ENCODE assay signal across 20 cellular contexts in genomic region chr17:13786000-13786598, GRCh38.
DNase-seq lines count a peak whose midpoint lies in the region; ATAC-seq and TF ChIP-seq lines count a peak whose summit lies in the region.
"Had no signal": no experiment of that assay in that cellular context is flagged by ENCODE, and none has a peak within 500 bp of the region (broad histone marks: within the 10 kb centered on the region; RNA-seq: fewer than 3 reads in every experiment).

No MANE protein-coding gene starts in this region.

- TF ChIP-seq CTCF in AG04449 (IDR thresholded peaks at IDR 0.05; ENCODE audit: insufficient read depth, low read length, missing control alignments) (no peak), HEK293 (tag by site-specific recombination; IDR thresholded peaks at IDR 0.05) (no peak), brain microvascular endothelial cell (IDR thresholded peaks at IDR 0.05; ENCODE audit: low read depth, low read length, missing control alignments) (no peak)

- H3K27ac Mint-ChIP-seq in effector memory CD8-positive, alpha-beta T cell = no peak overlapping the region
- H3K27ac Mint-ChIP-seq: activated naive CD8-positive, alpha-beta T cell treated with anti-CD3 and anti-CD28 coated beads, Interleukin-2, amount 50 U/mL, for 24 hours; CD8-positive, alpha-beta memory T cell; memory B cell; naive thymus-derived CD8-positive, alpha-beta T cell had no signal

- H3K4me3 ChIP-seq in AG04449 (ENCODE audit: low read depth, low read length) (no peak overlapping the region), HEK293 (ENCODE audit: low read depth, low read length) (no peak overlapping the region), brain microvascular endothelial cell (ENCODE audit: low read depth, low read length) (no peak overlapping the region), Karpas-422 (ENCODE audit: low read length) (no peak overlapping the region)

- DNase-seq in AG04449 (ENCODE audit: low read depth, low spot score) (peak; percentile 9), brain microvascular endothelial cell (peak; percentile 8), medulla oblongata (ENCODE audit: extremely low spot score) (peak; percentile 9), NCI-H2107 (lab: John Stamatoyannopoulos, UW) (no peak), Karpas-422 (no peak)
- no peak for DNase-seq in effector memory CD8-positive, alpha-beta T cell
- DNase-seq: activated CD4-positive, alpha-beta T cell treated with anti-CD3 and anti-CD28 coated beads for 4 hours; activated naive CD8-positive, alpha-beta T cell treated with anti-CD3 and anti-CD28 coated beads, Interleukin-2, amount 50 U/mL, for 24 hours; caudate nucleus; CD8-positive, alpha-beta memory T cell; DMS79; Kasumi-1; naive thymus-derived CD8-positive, alpha-beta T cell; NCI-H1105 treated with DMSO at 0.1 percent for 48 hours; NCI-H2081 treated with DMSO at 0.1 percent for 48 hours; NCI-H524; stimulated activated CD4-positive, alpha-beta T cell treated with anti-CD3 and anti-CD28 coated beads, Interleukin-4, amount 100 ng/mL, for 24 hours had no signal

- no peak overlapping the region for H3K4me3 Mint-ChIP-seq in effector memory CD8-positive, alpha-beta T cell
- H3K4me3 Mint-ChIP-seq: activated naive CD8-positive, alpha-beta T cell treated with anti-CD3 and anti-CD28 coated beads, Interleukin-2, amount 50 U/mL, for 24 hours; CD8-positive, alpha-beta memory T cell; memory B cell; naive thymus-derived CD8-positive, alpha-beta T cell had no signal

- H3K9me2 ChIP-seq in Karpas-422 (replicated peaks; ENCODE audit: insufficient read depth, low read length) = no peaks in the 10 kb centered on the region

- H3K27me3 ChIP-seq in brain microvascular endothelial cell (replicated peaks) = no peaks in the 10 kb centered on the region
- no peaks in the 10 kb centered on the region for H3K27me3 ChIP-seq in Karpas-422 (ENCODE audit: low read length)

- no peak overlapping the region for H3K4me2 ChIP-seq in Karpas-422 (ENCODE audit: low read depth, low read length, poor library complexity, severe bottlenecking)

- peaks cover 0 to 1% of the 10 kb centered on the region in 2 donors for H3K9me3 Mint-ChIP-seq in effector memory CD8-positive, alpha-beta T cell
- H3K9me3 Mint-ChIP-seq: activated naive CD8-positive, alpha-beta T cell treated with anti-CD3 and anti-CD28 coated beads, Interleukin-2, amount 50 U/mL, for 24 hours; CD8-positive, alpha-beta memory T cell had no signal

- H2AFZ ChIP-seq in Karpas-422 (ENCODE audit: low read length) = no peak overlapping the region

- H3K27ac ChIP-seq in HEK293 (ENCODE audit: extremely low read depth, low read depth, low read length) (no peak overlapping the region), brain microvascular endothelial cell (no peak overlapping the region), Karpas-422 (ENCODE audit: low read length) (no peak overlapping the region)

- H3K79me2 ChIP-seq in Karpas-422 (ENCODE audit: low read length) = no peaks in the 10 kb centered on the region

- POLR2A ChIA-PET in AG04449 (lab: Yijun Ruan, JAX) (interaction anchor here (0.6 kb wide), 1 partner anchor 516 kb away, joined by 3 read pairs; no protein-coding TSS in a partner anchor), HEK293 (lab: Yijun Ruan, JAX) (no interaction called here)

- H3K36me3 Mint-ChIP-seq in effector memory CD8-positive, alpha-beta T cell (ENCODE audit: insufficient read depth) = no peaks in the 10 kb centered on the region

- H4K20me1 ChIP-seq in Karpas-422 (ENCODE audit: insufficient read depth, low read depth, low read length) = no peaks in the 10 kb centered on the region

- H3K9me3 ChIP-seq in HEK293 (ENCODE audit: control insufficient read depth, insufficient read depth, low read depth, low read length) = no peaks in the 10 kb centered on the region; the same call in 1 of the 2 replicates
- H3K9me3 ChIP-seq in Karpas-422 (ENCODE audit: low read length) = no peaks in the 10 kb centered on the region

- H3K36me3 ChIP-seq in HEK293 (ENCODE audit: control insufficient read depth in 2 of 2, insufficient read depth in 1 of 2, low read length in 2 of 2) = no peaks in the 10 kb centered on the region
- no peaks in the 10 kb centered on the region for H3K36me3 ChIP-seq in brain microvascular endothelial cell (replicated peaks)
- no peaks in the 10 kb centered on the region for H3K36me3 ChIP-seq in Karpas-422 (ENCODE audit: insufficient read depth, low read length)

- CTCF ChIA-PET in AG04449 (lab: Yijun Ruan, JAX) (interaction anchor here (1.2 to 1.8 kb wide), 3 partner anchors 12 to 33 kb away, joined by 4 read pairs; no protein-coding TSS in a partner anchor), HEK293 (lab: Yijun Ruan, JAX) (no interaction called here)

- peaks cover 0 to 6% of the 10 kb centered on the region in 2 donors for H3K4me1 Mint-ChIP-seq in effector memory CD8-positive, alpha-beta T cell (ENCODE audit: low read depth in 2 of 2)
- H3K4me1 Mint-ChIP-seq: activated naive CD8-positive, alpha-beta T cell treated with anti-CD3 and anti-CD28 coated beads, Interleukin-2, amount 50 U/mL, for 24 hours; CD8-positive, alpha-beta memory T cell had no signal

- H3K4me1 ChIP-seq in HEK293 (ENCODE audit: control insufficient read depth, insufficient read depth, low read length) (no peaks in the 10 kb centered on the region), Karpas-422 (ENCODE audit: low read length) (peaks cover 8% of the 10 kb centered on the region)

- H3K9ac ChIP-seq in Karpas-422 (ENCODE audit: low read length) = no peak overlapping the region

- H3K27me3 Mint-ChIP-seq in effector memory CD8-positive, alpha-beta T cell = peaks cover 0 to 7% of the 10 kb centered on the region in 2 donors
- H3K27me3 Mint-ChIP-seq: activated naive CD8-positive, alpha-beta T cell treated with anti-CD3 and anti-CD28 coated beads, Interleukin-2, amount 50 U/mL, for 24 hours; memory B cell; naive thymus-derived CD8-positive, alpha-beta T cell had no signal

- no peak for ATAC-seq in GM19035 (IDR thresholded peaks at IDR 0.05; ENCODE audit: unreplicated experiment)
- no peak for ATAC-seq in effector memory CD8-positive, alpha-beta T cell (replicated peaks)
- ATAC-seq: activated naive CD8-positive, alpha-beta T cell treated with anti-CD3 and anti-CD28 coated beads, Interleukin-2, amount 50 U/mL, for 24 hours; naive thymus-derived CD8-positive, alpha-beta T cell had no signal

- in situ Hi-C loops in brain microvascular endothelial cell (cut with HindIII; ENCODE audit: low pct_ligation_motif_present, low sequenced_read_pairs) = no loop called here

TF ChIP-seq in HEK293, 187 proteins besides CTCF, POLR2A, EP300 and RAD21 (continues in another document):
- no peak for TF ChIP-seq ZNF48 (tag by site-specific recombination; IDR thresholded peaks at IDR 0.05)
- TF ChIP-seq ZNF596 (tag by site-specific recombination; IDR thresholded peaks at IDR 0.05) = no peak
- TF ChIP-seq REST (tag by site-specific recombination; IDR thresholded peaks at IDR 0.05) = no peak
- no peak for TF ChIP-seq YY2 (tag by site-specific recombination; IDR thresholded peaks at IDR 0.05)
- TF ChIP-seq ZNF146 (tag by site-specific recombination; IDR thresholded peaks at IDR 0.05) = no peak
- peak; percentile 71 for TF ChIP-seq ZBTB8A (tag by site-specific recombination; IDR thresholded peaks at IDR 0.05)
- no peak for TF ChIP-seq ZNF449 (tag by site-specific recombination; IDR thresholded peaks at IDR 0.05)
- TF ChIP-seq ELK4 (IDR thresholded peaks at IDR 0.05; ENCODE audit: borderline replicate concordance, low read depth, low read length) = no peak
- TF ChIP-seq FEZF1 (tag by site-specific recombination; IDR thresholded peaks at IDR 0.05) = peak; percentile 62; the same call in 1 of the 2 replicates

Comparison
In these comparisons a context has a peak if more than half of its experiments do, and no peak if none do; other contexts are left out.
1. DNase-seq: peak in AG04449 (single experiment), brain microvascular endothelial cell (single experiment) and medulla oblongata (single experiment); none in NCI-H2107 (single experiment), Karpas-422 (single experiment) and effector memory CD8-positive, alpha-beta T cell (0 of 3).